33 cellular contexts compared by ENCODE assay signal in the genomic region with DNA sequence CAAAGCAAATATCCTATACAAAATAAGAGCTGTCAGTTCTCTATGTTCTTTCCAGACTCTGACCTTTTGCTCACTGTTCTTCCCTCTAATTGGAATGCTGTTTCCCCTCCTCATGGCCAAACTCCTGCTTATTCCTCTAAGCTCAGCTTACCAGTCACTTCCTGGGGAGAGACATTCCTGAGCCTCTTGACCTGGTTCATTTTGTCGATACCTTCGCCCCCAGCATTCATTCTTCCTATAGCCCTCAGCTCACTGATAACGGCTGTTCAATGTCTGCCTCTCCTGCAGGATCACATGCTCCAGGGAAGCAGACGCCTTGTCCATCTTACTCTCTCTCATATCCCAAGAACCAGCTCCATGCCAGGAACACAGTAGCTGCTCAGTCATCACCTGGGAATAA.
"Had no signal": no experiment of that assay in that cellular context is flagged by ENCODE, and none has a peak within 500 bp of the region (broad histone marks: within the 10 kb centered on the region; RNA-seq: fewer than 3 reads in every experiment).

No MANE protein-coding gene starts in this region.

- H3K4me3 Mint-ChIP-seq: activated CD8-positive, alpha-beta memory T cell treated with anti-CD3 and anti-CD28 coated beads, Interleukin-2, amount 10 ng/mL, durations not matched to agents 7 days and 5 days; activated CD8-positive, alpha-beta T cell treated with anti-CD3 and anti-CD28 coated beads, Interleukin-2, amount 10 ng/mL, durations not matched to agents 7 days and 5 days; activated naive CD4-positive, alpha-beta T cell treated with anti-CD3 and anti-CD28 coated beads for 36 hours; activated naive CD4-positive, alpha-beta T cell treated with anti-CD3 and anti-CD28 coated beads, Interleukin-2, amount 50 U/mL, for 24 hours; activated naive CD8-positive, alpha-beta T cell treated with anti-CD3 and anti-CD28 coated beads for 36 hours; activated naive CD8-positive, alpha-beta T cell treated with anti-CD3 and anti-CD28 coated beads, Interleukin-2, amount 50 U/mL, for 24 hours; activated T-helper 1 cell treated with anti-CD3 and anti-CD28 coated beads, Interleukin-12 subunit alpha, Interleukin-12 subunit beta, Interleukin-2, Interleukin-4 antibody, amounts not matched to agents 30 ng/mL and 10 ng/mL and 1 ng/mL, durations not matched to agents 14 hours and 24 hours and 36 hours; T-helper 17 cell; T-helper 2 cell treated with Interferon-gamma antibody and Interleukin-4, amounts not matched to agents 5 μg/mL and 100 μg/mL, for 36 hours had no signal

- H3K4me1 Mint-ChIP-seq: activated CD8-positive, alpha-beta memory T cell treated with anti-CD3 and anti-CD28 coated beads, Interleukin-2, amount 10 ng/mL, durations not matched to agents 7 days and 5 days; activated naive CD4-positive, alpha-beta T cell treated with anti-CD3 and anti-CD28 coated beads, Interleukin-2, amount 50 U/mL, for 24 hours; activated naive CD8-positive, alpha-beta T cell treated with anti-CD3 and anti-CD28 coated beads for 36 hours; activated naive CD8-positive, alpha-beta T cell treated with anti-CD3 and anti-CD28 coated beads, Interleukin-2, amount 50 U/mL, for 24 hours; T-helper 17 cell had no signal

- H3K9me3 Mint-ChIP-seq: activated naive CD4-positive, alpha-beta T cell treated with anti-CD3 and anti-CD28 coated beads for 36 hours; activated naive CD4-positive, alpha-beta T cell treated with anti-CD3 and anti-CD28 coated beads, Interleukin-2, amount 50 U/mL, for 24 hours; activated T-helper 2 cell treated with anti-CD3 and anti-CD28 coated beads, Interferon-gamma antibody, Interleukin-2, Interleukin-4, amounts not matched to agents 10 μg/mL and 5 μg/mL and 100 μg/mL, durations not matched to agents 14 hours and 24 hours and 36 hours; T-helper 2 cell treated with Interferon-gamma antibody and Interleukin-4, amounts not matched to agents 5 μg/mL and 100 μg/mL, for 36 hours had no signal

- H3K36me3 Mint-ChIP-seq: activated CD8-positive, alpha-beta memory T cell treated with anti-CD3 and anti-CD28 coated beads, Interleukin-2, amount 10 ng/mL, durations not matched to agents 7 days and 5 days; activated naive CD4-positive, alpha-beta T cell treated with anti-CD3 and anti-CD28 coated beads, Interleukin-2, amount 50 U/mL, for 24 hours; activated naive CD8-positive, alpha-beta T cell treated with anti-CD3 and anti-CD28 coated beads for 36 hours had no signal

- H3K27ac Mint-ChIP-seq: activated CD8-positive, alpha-beta memory T cell treated with anti-CD3 and anti-CD28 coated beads, Interleukin-2, amount 10 ng/mL, durations not matched to agents 7 days and 5 days; activated CD8-positive, alpha-beta T cell treated with anti-CD3 and anti-CD28 coated beads, Interleukin-2, amount 10 ng/mL, durations not matched to agents 7 days and 5 days; activated naive CD4-positive, alpha-beta T cell treated with anti-CD3 and anti-CD28 coated beads for 36 hours; activated naive CD4-positive, alpha-beta T cell treated with anti-CD3 and anti-CD28 coated beads, Interleukin-2, amount 50 U/mL, for 24 hours; activated naive CD8-positive, alpha-beta T cell treated with anti-CD3 and anti-CD28 coated beads for 36 hours; activated naive CD8-positive, alpha-beta T cell treated with anti-CD3 and anti-CD28 coated beads, Interleukin-2, amount 50 U/mL, for 24 hours; activated T-helper 1 cell treated with anti-CD3 and anti-CD28 coated beads, Interleukin-12 subunit alpha, Interleukin-12 subunit beta, Interleukin-2, Interleukin-4 antibody, amounts not matched to agents 30 ng/mL and 10 ng/mL and 1 ng/mL, durations not matched to agents 14 hours and 24 hours and 36 hours; activated T-helper 2 cell treated with anti-CD3 and anti-CD28 coated beads, Interferon-gamma antibody, Interleukin-2, Interleukin-4, amounts not matched to agents 10 μg/mL and 5 μg/mL and 100 μg/mL, durations not matched to agents 14 hours and 24 hours and 36 hours; T-helper 17 cell; T-helper 2 cell treated with Interferon-gamma antibody and Interleukin-4, amounts not matched to agents 5 μg/mL and 100 μg/mL, for 36 hours had no signal

- ATAC-seq: activated CD8-positive, alpha-beta memory T cell treated with anti-CD3 and anti-CD28 coated beads, Interleukin-2, amount 10 ng/mL, durations not matched to agents 7 days and 5 days; activated CD8-positive, alpha-beta T cell treated with anti-CD3 and anti-CD28 coated beads, Interleukin-2, amount 10 ng/mL, durations not matched to agents 7 days and 5 days; activated naive CD8-positive, alpha-beta T cell treated with anti-CD3 and anti-CD28 coated beads, Interleukin-2, amount 50 U/mL, for 24 hours; body of pancreas; foreskin keratinocyte; gastrocnemius medialis; T-helper 17 cell had no signal

- H3K27me3 Mint-ChIP-seq: activated CD8-positive, alpha-beta memory T cell treated with anti-CD3 and anti-CD28 coated beads, Interleukin-2, amount 10 ng/mL, durations not matched to agents 7 days and 5 days; activated naive CD8-positive, alpha-beta T cell treated with anti-CD3 and anti-CD28 coated beads for 36 hours had no signal

- DNase-seq: activated CD4-positive, alpha-beta T cell treated with anti-CD3 and anti-CD28 coated beads for 1 hour; activated CD4-positive, alpha-beta T cell treated with anti-CD3 and anti-CD28 coated beads for 4 hours; activated CD4-positive, alpha-beta T cell treated with anti-CD3 and anti-CD28 coated beads, Interleukin-2, amount 50 U/mL, for 1 hour; activated CD4-positive, alpha-beta T cell treated with anti-CD3 and anti-CD28 coated beads, Interleukin-2, amount 50 U/mL, for 48 hours; activated CD8-positive, alpha-beta memory T cell treated with anti-CD3 and anti-CD28 coated beads, Interleukin-2, amount 10 ng/mL, durations not matched to agents 7 days and 5 days; activated CD8-positive, alpha-beta memory T cell treated with anti-CD3 and anti-CD28 coated beads, Interleukin-2, amount 50 U/mL, for 4 hours; activated CD8-positive, alpha-beta T cell treated with anti-CD3 and anti-CD28 coated beads, Interleukin-2, amount 10 ng/mL, durations not matched to agents 7 days and 5 days; activated effector memory CD4-positive, alpha-beta T cell treated with anti-CD3 and anti-CD28 coated beads, Interleukin-2, amount 50 U/mL, for 16 hours; activated naive CD4-positive, alpha-beta T cell treated with anti-CD3 and anti-CD28 coated beads for 36 hours; activated naive CD8-positive, alpha-beta T cell treated with anti-CD3 and anti-CD28 coated beads for 36 hours; activated naive CD8-positive, alpha-beta T cell treated with anti-CD3 and anti-CD28 coated beads, Interleukin-2, amount 50 U/mL, for 24 hours; activated T-cell treated with anti-CD3 and anti-CD28 coated beads, Interleukin-2, amount 50 U/mL, for 1 hour; activated T-cell treated with anti-CD3 and anti-CD28 coated beads, Interleukin-2, amount 50 U/mL, for 48 hours; adrenal gland; amygdala; aorta; body of pancreas; central memory CD4-positive, alpha-beta T cell; cerebellar nuclear complex; colonic mucosa; dorsolateral prefrontal cortex; effector memory CD4-positive, alpha-beta T cell; erythroblast; foreskin keratinocyte; gastrocnemius medialis; glutamatergic neuron; T-helper 1 cell; T-helper 17 cell; T1000 had no signal
